8 cellular contexts compared by ENCODE assay signal in genomic region chr14:92714739-92715307, GRCh38. TPM values are rescaled to one million over a fixed set of nuclear protein-coding genes. Genes with fewer than 3 reads are reported as not detected.
DNase-seq lines count a peak whose midpoint lies in the region; ATAC-seq and TF ChIP-seq lines count a peak whose summit lies in the region.
"Not testable (repeated sequence)": the region's sequence is repeated elsewhere in the genome, so short reads cannot be mapped to it uniquely, and the experiment has no call there.

No MANE protein-coding gene starts in this region.

- H3K4me2 ChIP-seq in OCI-LY7 (ENCODE audit: low read length), result not testable (repeated sequence)

- H3K9me3 ChIP-seq in OCI-LY7 (ENCODE audit: low read length); spleen; aorta (ENCODE audit: control insufficient read depth, low read length): not testable (repeated sequence)

- BruUV-seq in OCI-LY7 (replicated peaks; lab: Mats Ljungman, UMichigan), result not testable (repeated sequence)

- H3K36me3 Mint-ChIP-seq in activated CD8-positive, alpha-beta T cell treated with anti-CD3 and anti-CD28 coated beads, Interleukin-2, amount 10 ng/mL, durations not matched to agents 7 days and 5 days (ENCODE audit: low read depth), result not testable (repeated sequence)
- peaks cover 13% of the 10 kb centered on the region for H3K36me3 Mint-ChIP-seq in chondrocyte (ENCODE audit: low read depth)

- H3K27me3 ChIP-seq in spleen (replicated peaks in 1 of 7); aorta (ENCODE audit: control insufficient read depth in 1 of 2, insufficient read depth in 2 of 2, low read length in 1 of 2): not testable (repeated sequence)

- H3K4me3 ChIP-seq in OCI-LY7 (ENCODE audit: low read depth, low read length, poor library complexity, severe bottlenecking); spleen; aorta (ENCODE audit: low read length in 2 of 2): not testable (repeated sequence)

- not testable (repeated sequence) for H2AFZ ChIP-seq in OCI-LY7 (ENCODE audit: low read length)

- peak; percentile 87 for ATAC-seq in activated CD8-positive, alpha-beta T cell treated with anti-CD3 and anti-CD28 coated beads, Interleukin-2, amount 10 ng/mL, durations not matched to agents 7 days and 5 days
- ATAC-seq in aorta (ENCODE audit: low FRiP score), result peak; percentile 59

- TF ChIP-seq CTCF in GM12872 (IDR thresholded peaks at IDR 0.05; ENCODE audit: insufficient read depth, low read depth, low read length) (peak; percentile 76), LNCAP (IDR thresholded peaks at IDR 0.05) (peak; percentile 80), OCI-LY7 (conservative IDR thresholded peaks at IDR 0.05; ENCODE audit: low read length) (peak; percentile 82), chondrocyte (IDR thresholded peaks at IDR 0.05) (peak; percentile 79), spleen (IDR thresholded peaks at IDR 0.05 in 8 of 11, conservative IDR thresholded peaks at IDR 0.05 in 3 of 11) (peak; percentile 48 to 84 (median 80))

- not testable (repeated sequence) for TF ChIP-seq POLR2A in spleen (IDR thresholded peaks at IDR 0.05)

- not testable (repeated sequence) for H3K27ac ChIP-seq in OCI-LY7 (ENCODE audit: low read depth, low read length, poor library complexity, severe bottlenecking); spleen; aorta (ENCODE audit: low read depth in 1 of 2, low read length in 2 of 2)

- POLR2A ChIA-PET in OCI-LY7 (lab: Charles Lee), result interaction anchor here (0.7 kb wide), 1 partner anchor 68 kb away, joined by 8 read pairs; no protein-coding TSS in a partner anchor
- POLR2A ChIA-PET in activated CD8-positive, alpha-beta T cell treated with anti-CD3 and anti-CD28 coated beads, Interleukin-2, amount 10 ng/mL, durations not matched to agents 7 days and 5 days (lab: Charles Lee), result not testable (repeated sequence)

- not testable (repeated sequence) for H3K4me3 Mint-ChIP-seq in activated CD8-positive, alpha-beta T cell treated with anti-CD3 and anti-CD28 coated beads, Interleukin-2, amount 10 ng/mL, durations not matched to agents 7 days and 5 days; chondrocyte (ENCODE audit: unreplicated experiment)

- H3K36me3 ChIP-seq in OCI-LY7 (ENCODE audit: insufficient read depth, low read length); aorta (ENCODE audit: control insufficient read depth in 1 of 2, insufficient read depth in 2 of 2, low read length in 1 of 2): not testable (repeated sequence)
- H3K36me3 ChIP-seq in spleen, result peaks cover 4 to 73% (median 17%) of the 10 kb centered on the region in 6 donors

- CTCF ChIA-PET in OCI-LY7 (lab: Charles Lee; ENCODE audit: unreplicated experiment), result interaction anchor here (0.7 kb wide), 1 partner anchor 203 kb away, joined by 8 read pairs; no protein-coding TSS in a partner anchor
- CTCF ChIA-PET in activated CD8-positive, alpha-beta T cell treated with anti-CD3 and anti-CD28 coated beads, Interleukin-2, amount 10 ng/mL, durations not matched to agents 7 days and 5 days (lab: Charles Lee), result interaction anchor here (0.6 to 4.4 kb wide), 14 partner anchors 11 to 206 kb away, joined by 3 to 44 read pairs (median 3); no protein-coding TSS in a partner anchor

- not testable (repeated sequence) for H4K20me1 ChIP-seq in OCI-LY7 (ENCODE audit: insufficient read depth, low read length)

- intact Hi-C loops in OCI-LY7 (cut with micrococcal nuclease; ENCODE audit: unreplicated experiment), result loop anchor here (1.0 to 2.0 kb wide), 2 partner anchors 34 to 69 kb away; partner anchors contain the start of gene LGMN
- intact Hi-C loops in spleen (cut with DNase I; ENCODE audit: low total_unique reads), result loop anchor here (2.0 kb wide), 1 partner anchor 68 kb away; no protein-coding TSS in a partner anchor
- intact Hi-C loops in aorta (cut with DNase I), result loop anchor here (2.0 kb wide), 1 partner anchor 68 kb away; no protein-coding TSS in a partner anchor

- not testable (repeated sequence) for H3K27ac Mint-ChIP-seq in activated CD8-positive, alpha-beta T cell treated with anti-CD3 and anti-CD28 coated beads, Interleukin-2, amount 10 ng/mL, durations not matched to agents 7 days and 5 days; chondrocyte (ENCODE audit: unreplicated experiment)

- 70 to 78% (median 72%) methylated on average over 7 of the region's 7 CpGs for WGBS in spleen, 5 donors
- WGBS in aorta, 2 donors, result 74 to 79% methylated on average over 7 of the region's 7 CpGs

- H3K4me1 Mint-ChIP-seq in activated CD8-positive, alpha-beta T cell treated with anti-CD3 and anti-CD28 coated beads, Interleukin-2, amount 10 ng/mL, durations not matched to agents 7 days and 5 days (ENCODE audit: low read depth); chondrocyte (ENCODE audit: low read depth): not testable (repeated sequence)

- H3K4me1 ChIP-seq in OCI-LY7 (ENCODE audit: insufficient read depth, low read length, poor library complexity, severe bottlenecking); spleen; aorta (ENCODE audit: control insufficient read depth in 1 of 2, insufficient read depth in 2 of 2, low read length in 2 of 2): not testable (repeated sequence)

- not testable (repeated sequence) for H3K79me2 ChIP-seq in OCI-LY7 (ENCODE audit: insufficient read depth, low read depth, low read length)

- not testable (repeated sequence) for H3K9me2 ChIP-seq in OCI-LY7 (ENCODE audit: insufficient read depth, low read length)

- not testable (repeated sequence) for H3K27me3 Mint-ChIP-seq in activated CD8-positive, alpha-beta T cell treated with anti-CD3 and anti-CD28 coated beads, Interleukin-2, amount 10 ng/mL, durations not matched to agents 7 days and 5 days (ENCODE audit: low read depth); chondrocyte (ENCODE audit: low read depth)

- H3K9me3 Mint-ChIP-seq in activated CD8-positive, alpha-beta T cell treated with anti-CD3 and anti-CD28 coated beads, Interleukin-2, amount 10 ng/mL, durations not matched to agents 7 days and 5 days (ENCODE audit: insufficient read depth); chondrocyte (ENCODE audit: low read depth): not testable (repeated sequence)

- peak; percentile 77 for DNase-seq in OCI-LY7 (ENCODE audit: low spot score)
- DNase-seq in activated CD8-positive, alpha-beta T cell treated with anti-CD3 and anti-CD28 coated beads, Interleukin-2, amount 10 ng/mL, durations not matched to agents 7 days and 5 days, result peak; percentile 90
- not testable (repeated sequence) for DNase-seq in chondrocyte (ENCODE audit: low spot score)
- peak; percentile 68 for DNase-seq in iris pigment epithelial cell (ENCODE audit: low read depth)
- DNase-seq in spleen, result peak; percentile 92
- peak; percentile 85 to 93 for DNase-seq in aorta

RNA-seq across cellular contexts. Expression of gene LGMN, which starts 33.6 kb away (rescaled TPM):
- total RNA-seq in OCI-LY7 (2014; rRNA removed; shearing (Covaris generic)), result 24.8 and 27.7 TPM in 2 replicates
- total RNA-seq in OCI-LY7 (2022) (22.1 and 26.1 TPM in 2 replicates), chondrocyte (72.2 to 134 TPM (median 130 TPM) in 3 replicates), spleen (100 to 1,000 TPM; 121 to 270 (median 258) TPM), aorta (100 to 1,000 TPM in 1 of 2 donors, 10 to 100 TPM in 1; 90.0 to 164 TPM)
- total RNA-seq in activated CD8-positive, alpha-beta T cell treated with anti-CD3 and anti-CD28 coated beads, Interleukin-2, amount 10 ng/mL, durations not matched to agents 7 days and 5 days, result under 1 TPM; 0.73 to 0.76 TPM
- polyA plus RNA-seq in spleen (10 to 100 TPM; 56.6 to 99.7 (median 84.0) TPM), aorta (100 to 1,000 TPM in 1 of 2 donors, 10 to 100 TPM in 1; 86.0 to 106 TPM)

Comparison
In these comparisons a context has a peak if more than half of its experiments do, and no peak if none do; other contexts are left out.
1. RNA of gene LGMN, which starts 33.6 kb away (total RNA-seq): 121 to 270 TPM in spleen, 90.0 to 164 TPM in aorta, 72.2 to 134 TPM in chondrocyte and 22.1 to 27.7 TPM in OCI-LY7; 0.73 to 0.76 TPM in activated CD8-positive, alpha-beta T cell treated with anti-CD3 and anti-CD28 coated beads, Interleukin-2, amount 10 ng/mL, durations not matched to agents 7 days and 5 days; every median in the first group is over 10 times any median in the second.
2. Peak in every context shown above with its lines, with median percentiles within 50 percentile points of each other: CTCF ChIP-seq.